24 cellular contexts compared by ENCODE assay signal in genomic region chr5:170337055-170337454, GRCh38. TPM values are rescaled to one million over a fixed set of nuclear protein-coding genes. Genes with fewer than 3 reads are reported as not detected.
A peak's percentile ranks its signal among the peaks of the same experiment; 100 is the strongest.
DNase-seq lines count a peak whose midpoint lies in the region; ATAC-seq and TF ChIP-seq lines count a peak whose summit lies in the region.
"Had no signal": no experiment of that assay in that cellular context is flagged by ENCODE, and none has a peak within 500 bp of the region (broad histone marks: within the 10 kb centered on the region; RNA-seq: fewer than 3 reads in every experiment).

No MANE protein-coding gene starts in this region.

- CTCF ChIA-PET in activated CD4-positive, alpha-beta T cell treated with anti-CD3 and anti-CD28 coated beads for 36 hours (lab: Charles Lee) = interaction anchor here (0.6 to 7.0 kb wide), 9 partner anchors 35 to 114 kb away, joined by 3 to 89 read pairs (median 12); partner anchors contain the start of gene LCP2

- TF ChIP-seq CTCF in sigmoid colon (IDR thresholded peaks at IDR 0.05) = no peak

- intact Hi-C loops in activated CD4-positive, alpha-beta T cell treated with anti-CD3 and anti-CD28 coated beads, Interleukin-2, amount 10 ng/mL, durations not matched to agents 24 days and 14 days (cut with micrococcal nuclease) = loop anchor here (5.0 to 10.0 kb wide), 2 partner anchors 85 to 1048 kb away; partner anchors contain the start of gene NPM1
- intact Hi-C loops in activated CD4-positive, alpha-beta T cell treated with anti-CD3 and anti-CD28 coated beads for 36 hours (cut with DNase I, micrococcal nuclease) = loop anchor here (5.0 to 10.0 kb wide), 4 partner anchors 85 to 1848 kb away; partner anchors contain the start of gene STK10 (in 1 of the 2)
- intact Hi-C loops in sigmoid colon (cut with DNase I) = no loop called here

- peaks cover 4% of the 10 kb centered on the region for H3K36me3 Mint-ChIP-seq in activated CD4-positive, alpha-beta T cell treated with anti-CD3 and anti-CD28 coated beads, Interleukin-2, amount 10 ng/mL, durations not matched to agents 24 days and 14 days (ENCODE audit: low read depth)
- H3K36me3 Mint-ChIP-seq in activated CD4-positive, alpha-beta T cell treated with anti-CD3 and anti-CD28 coated beads for 36 hours (ENCODE audit: low read depth) = no peaks in the 10 kb centered on the region

- WGBS in sigmoid colon, 2 donors = 46 to 64% methylated on average over 5 of the region's 5 CpGs

- H3K27ac Mint-ChIP-seq in activated CD4-positive, alpha-beta T cell treated with anti-CD3 and anti-CD28 coated beads, Interleukin-2, amount 10 ng/mL, durations not matched to agents 24 days and 14 days = peak overlapping the region; percentile 78
- H3K27ac Mint-ChIP-seq in activated CD4-positive, alpha-beta T cell treated with anti-CD3 and anti-CD28 coated beads for 36 hours = no peak overlapping the region

- no peaks in the 10 kb centered on the region for H3K27me3 ChIP-seq in BLaER1 treated with 17β-estradiol and CSF1 and Interleukin-3, amounts not matched to agents 10 nM and 100 nM
- no peaks in the 10 kb centered on the region for H3K27me3 ChIP-seq in sigmoid colon
- H3K27me3 ChIP-seq: upper lobe of left lung had no signal

- no peak for DNase-seq in activated CD4-positive, alpha-beta T cell treated with anti-CD3 and anti-CD28 coated beads, Interleukin-2, amount 10 ng/mL, durations not matched to agents 24 days and 14 days
- no peak for DNase-seq in activated CD4-positive, alpha-beta T cell treated with anti-CD3 and anti-CD28 coated beads for 36 hours
- peak; percentile 50 for DNase-seq in NCI-H2227 (lab: John Stamatoyannopoulos, UW; ENCODE audit: unreplicated experiment)
- DNase-seq in left lobe of liver (ENCODE audit: low spot score) = no peak
- no peak for DNase-seq in sigmoid colon
- no peak for DNase-seq in H4 (ENCODE audit: low spot score)
- DNase-seq: 8988T; activated CD4-positive, CD25-positive, alpha-beta regulatory T cell treated with anti-CD3 and anti-CD28 coated beads, Interleukin-2, amount 50 U/mL, for 72 hours; activated effector memory CD4-positive, alpha-beta T cell treated with anti-CD3 and anti-CD28 coated beads, Interleukin-2, amount 50 U/mL, for 16 hours; AML-193; amygdala; Calu3; GM23248; IMR-90; MG63; NCI-H774; upper lobe of left lung had no signal

- peak overlapping the region in 2 of 11 experiments; percentile 18 to 20; a peak in 3 of 22 replicates for H3K9ac ChIP-seq in BLaER1 treated with 17β-estradiol and CSF1 and Interleukin-3, amounts not matched to agents 10 nM and 100 nM
- H3K9ac ChIP-seq: GM23248 had no signal

- no peak overlapping the region for H3K4me3 Mint-ChIP-seq in activated CD4-positive, alpha-beta T cell treated with anti-CD3 and anti-CD28 coated beads, Interleukin-2, amount 10 ng/mL, durations not matched to agents 24 days and 14 days
- no peak overlapping the region for H3K4me3 Mint-ChIP-seq in activated CD4-positive, alpha-beta T cell treated with anti-CD3 and anti-CD28 coated beads for 36 hours

- H3K36me3 ChIP-seq in BLaER1 treated with 17β-estradiol and CSF1 and Interleukin-3, amounts not matched to agents 10 nM and 100 nM = no peaks in the 10 kb centered on the region
- H3K36me3 ChIP-seq in sigmoid colon = no peaks in the 10 kb centered on the region
- H3K36me3 ChIP-seq: MG63, upper lobe of left lung had no signal

- H3K4me1 Mint-ChIP-seq in activated CD4-positive, alpha-beta T cell treated with anti-CD3 and anti-CD28 coated beads, Interleukin-2, amount 10 ng/mL, durations not matched to agents 24 days and 14 days = peaks cover 59% of the 10 kb centered on the region
- peaks cover 66% of the 10 kb centered on the region for H3K4me1 Mint-ChIP-seq in activated CD4-positive, alpha-beta T cell treated with anti-CD3 and anti-CD28 coated beads for 36 hours

- peaks cover 50 to 84% (median 76%) of the 10 kb centered on the region in 10 experiments for H3K4me1 ChIP-seq in BLaER1 treated with 17β-estradiol and CSF1 and Interleukin-3, amounts not matched to agents 10 nM and 100 nM
- peaks cover 0 to 3% (median 0%) of the 10 kb centered on the region in 4 donors for H3K4me1 ChIP-seq in sigmoid colon

- no peaks in the 10 kb centered on the region for H3K27me3 Mint-ChIP-seq in activated CD4-positive, alpha-beta T cell treated with anti-CD3 and anti-CD28 coated beads, Interleukin-2, amount 10 ng/mL, durations not matched to agents 24 days and 14 days
- H3K27me3 Mint-ChIP-seq in activated CD4-positive, alpha-beta T cell treated with anti-CD3 and anti-CD28 coated beads for 36 hours = no peaks in the 10 kb centered on the region

- no peaks in the 10 kb centered on the region; a peak in 1 of 22 replicates for H4K20me1 ChIP-seq in BLaER1 treated with 17β-estradiol and CSF1 and Interleukin-3, amounts not matched to agents 10 nM and 100 nM

- no peak for TF ChIP-seq EP300 in sigmoid colon (IDR thresholded peaks at IDR 0.05)

- no peak for TF ChIP-seq POLR2A in sigmoid colon (IDR thresholded peaks at IDR 0.05)

- peak overlapping the region in 8 of 11 experiments; percentile 21 to 99 (median 95); a peak in 13 of 22 replicates for H3K27ac ChIP-seq in BLaER1 treated with 17β-estradiol and CSF1 and Interleukin-3, amounts not matched to agents 10 nM and 100 nM
- H3K27ac ChIP-seq in sigmoid colon = no peak overlapping the region
- H3K27ac ChIP-seq: GM23248 had no signal

- H3K9me3 Mint-ChIP-seq in activated CD4-positive, alpha-beta T cell treated with anti-CD3 and anti-CD28 coated beads, Interleukin-2, amount 10 ng/mL, durations not matched to agents 24 days and 14 days = no peaks in the 10 kb centered on the region
- no peaks in the 10 kb centered on the region for H3K9me3 Mint-ChIP-seq in activated CD4-positive, alpha-beta T cell treated with anti-CD3 and anti-CD28 coated beads for 36 hours (ENCODE audit: low read depth)

- POLR2A ChIA-PET in activated CD4-positive, alpha-beta T cell treated with anti-CD3 and anti-CD28 coated beads for 36 hours (lab: Charles Lee) = interaction anchor here (0.6 kb wide), 1 partner anchor 57 kb away, joined by 3 read pairs; no protein-coding TSS in a partner anchor

- H3K9me3 ChIP-seq in BLaER1 treated with 17β-estradiol and CSF1 and Interleukin-3, amounts not matched to agents 10 nM and 100 nM (replicated peaks in 1 of 11) = peaks cover 0 to 15% (median 11%) of the 10 kb centered on the region in 11 experiments; a peak in 17 of 22 replicates
- H3K9me3 ChIP-seq in sigmoid colon = no peaks in the 10 kb centered on the region
- H3K9me3 ChIP-seq: MG63, upper lobe of left lung had no signal

- peak overlapping the region in 9 of 11 experiments; percentile 11 to 96 (median 92); a peak in 16 of 22 replicates for H3K4me2 ChIP-seq in BLaER1 treated with 17β-estradiol and CSF1 and Interleukin-3, amounts not matched to agents 10 nM and 100 nM

- ATAC-seq in activated CD4-positive, alpha-beta T cell treated with anti-CD3 and anti-CD28 coated beads for 36 hours = no peak
- ATAC-seq in left lobe of liver (peak; percentile 39), GM18519 (IDR thresholded peaks at IDR 0.05; ENCODE audit: low FRiP score, unreplicated experiment) (no peak)
- ATAC-seq: SK-N-SH treated with all-trans-retinoic acid at 6 μM for 48 hours had no signal

- H3K4me3 ChIP-seq in BLaER1 treated with 17β-estradiol and CSF1 and Interleukin-3, amounts not matched to agents 10 nM and 100 nM = no peak overlapping the region; a peak in 1 of 20 replicates
- no peak overlapping the region for H3K4me3 ChIP-seq in sigmoid colon
- H3K4me3 ChIP-seq: GM23248, MG63, upper lobe of left lung had no signal

RNA-seq across cellular contexts. Expression of gene LCP2, which starts 39.5 kb away (rescaled TPM):
- 278 and 283 TPM in 2 replicates for total RNA-seq in activated CD4-positive, alpha-beta T cell treated with anti-CD3 and anti-CD28 coated beads, Interleukin-2, amount 10 ng/mL, durations not matched to agents 24 days and 14 days
- 100 to 1,000 TPM; 173 to 232 TPM for total RNA-seq in activated CD4-positive, alpha-beta T cell treated with anti-CD3 and anti-CD28 coated beads for 36 hours
- total RNA-seq in left lobe of liver (7.3 TPM), sigmoid colon (10 to 100 TPM; 10.2 to 17.2 (median 13.6) TPM)
- polyA plus RNA-seq in sigmoid colon = 10 to 100 TPM in 1 of 3 donors, 1 to 10 TPM in 2; 5.4 to 22.3 (median 8.6) TPM
- 0.68 and 2.7 TPM in 2 replicates for total RNA-seq in H4 (2014; rRNA removed; shearing (Covaris generic))
- total RNA-seq: Calu3, Daoy, fibroblast of lung, GM23248, IMR-90, osteocyte had no signal
- polyA plus RNA-seq: fibroblast of lung, GM23248, IMR-90 had no signal

RNA-seq across cellular contexts. Expression of gene KCNMB1, which starts 52.1 kb away (rescaled TPM):
- total RNA-seq in activated CD4-positive, alpha-beta T cell treated with anti-CD3 and anti-CD28 coated beads, Interleukin-2, amount 10 ng/mL, durations not matched to agents 24 days and 14 days = 0.07 TPM in 1 of 2 replicates, not detected in the other
- total RNA-seq in activated CD4-positive, alpha-beta T cell treated with anti-CD3 and anti-CD28 coated beads for 36 hours = not detected
- total RNA-seq in left lobe of liver (0.23 TPM), sigmoid colon (10 to 100 TPM; 38.6 to 59.8 (median 44.6) TPM)
- polyA plus RNA-seq in sigmoid colon = 1 to 10 TPM in 2 of 3 donors, under 1 TPM in 1; 0.46 to 6.8 (median 1.2) TPM
- total RNA-seq in H4 (2014; rRNA removed; shearing (Covaris generic)) = not detected in 2 replicates
- total RNA-seq: Calu3, fibroblast of lung, glomerular endothelial cell, GM23248, IMR-90 had no signal
- polyA plus RNA-seq: fibroblast of lung, GM23248, IMR-90 had no signal

Comparison
In these comparisons a context has a peak if more than half of its experiments do, and no peak if none do; other contexts are left out.
1. H3K27ac ChIP-seq: peak in BLaER1 treated with 17β-estradiol and CSF1 and Interleukin-3, amounts not matched to agents 10 nM and 100 nM (8 of 11); none in sigmoid colon (0 of 4).
2. RNA of gene LCP2, which starts 39.5 kb away (total RNA-seq): 278 to 283 TPM in activated CD4-positive, alpha-beta T cell treated with anti-CD3 and anti-CD28 coated beads, Interleukin-2, amount 10 ng/mL, durations not matched to agents 24 days and 14 days and 173 to 232 TPM in activated CD4-positive, alpha-beta T cell treated with anti-CD3 and anti-CD28 coated beads for 36 hours; 10.2 to 17.2 TPM in sigmoid colon, 7.3 TPM in left lobe of liver (single experiment) and 0.68 to 2.7 TPM in H4; every median in the first group is over 4 times any median in the second.
3. RNA of gene KCNMB1, which starts 52.1 kb away (total RNA-seq): 38.6 to 59.8 TPM in sigmoid colon; 0.23 TPM in left lobe of liver (single experiment), not detected in activated CD4-positive, alpha-beta T cell treated with anti-CD3 and anti-CD28 coated beads for 36 hours, 0.07 TPM in activated CD4-positive, alpha-beta T cell treated with anti-CD3 and anti-CD28 coated beads, Interleukin-2, amount 10 ng/mL, durations not matched to agents 24 days and 14 days and not detected in H4; every median in the first group is over 10 times any median in the second.